9 cellular contexts compared by ENCODE assay signal in genomic region chr3:187739125-187739560, GRCh38. TPM values are rescaled to one million over a fixed set of nuclear protein-coding genes. Genes with fewer than 3 reads are reported as not detected.
DNase-seq lines count a peak whose midpoint lies in the region; ATAC-seq and TF ChIP-seq lines count a peak whose summit lies in the region.
"Had no signal": no experiment of that assay in that cellular context is flagged by ENCODE, and none has a peak within 500 bp of the region (broad histone marks: within the 10 kb centered on the region; RNA-seq: fewer than 3 reads in every experiment).

No MANE protein-coding gene starts in this region.

- no peaks in the 10 kb centered on the region for H3K36me3 ChIP-seq in Peyer's patch

- ATAC-seq in memory B cell (ENCODE audit: low read depth): no peak
- no peak for ATAC-seq in GM18498 (IDR thresholded peaks at IDR 0.05; ENCODE audit: unreplicated experiment)

- peak overlapping the region; percentile 79 for H3K4me3 Mint-ChIP-seq in memory B cell

- H3K4me3 ChIP-seq in Peyer's patch: peak overlapping the region; percentile 52 to 68 (median 58)

- no peak for TF ChIP-seq CTCF in C4-2B (conservative IDR thresholded peaks at IDR 0.05)
- peak in 2 of 6 experiments; percentile 1 to 12 for TF ChIP-seq CTCF in Peyer's patch (IDR thresholded peaks at IDR 0.05)

- DNase-seq in Peyer's patch (peak in 2 of 3 donors; percentile 35 to 70), memory B cell (ENCODE audit: low spot score in 2 of 2) (peak in 1 of 2 donors; percentile 46), substantia nigra (lab: John Stamatoyannopoulos, UW) (peak in 26 of 49 donors; percentile 35 to 87 (median 66)), MV-4-11 (lab: John Stamatoyannopoulos, UW) (no peak), NCI-H510A treated with DMSO at 0.1 percent for 48 hours (lab: John Stamatoyannopoulos, UW) (no peak)
- DNase-seq in central memory CD4-positive, alpha-beta T cell: peak; percentile 28

- no peaks in the 10 kb centered on the region for H3K27me3 Mint-ChIP-seq in memory B cell

- TF ChIP-seq POLR2A in Peyer's patch (IDR thresholded peaks at IDR 0.05): no peak

- no peaks in the 10 kb centered on the region for H3K27me3 ChIP-seq in Peyer's patch

- H3K27ac Mint-ChIP-seq in memory B cell: peak overlapping the region; percentile 57

- H3K36me3 Mint-ChIP-seq in memory B cell: peaks cover 1% of the 10 kb centered on the region

- H3K27ac ChIP-seq in C4-2B (peak overlapping the region; percentile 85), Peyer's patch (peak overlapping the region; percentile 78 to 98 (median 90)), substantia nigra (ENCODE audit: low read depth, low read length, poor library complexity, severe bottlenecking) (peak overlapping the region; percentile 78)

- H3K9me3 ChIP-seq in Peyer's patch: no peaks in the 10 kb centered on the region

- H3K9me3 Mint-ChIP-seq in memory B cell: no peaks in the 10 kb centered on the region

- H3K4me1 Mint-ChIP-seq in memory B cell: peaks cover 36% of the 10 kb centered on the region

- peaks cover 0 to 19% (median 10%) of the 10 kb centered on the region in 4 donors for H3K4me1 ChIP-seq in Peyer's patch

RNA-seq across cellular contexts. Expression of gene BCL6, which starts 6.1 kb away (rescaled TPM):
- total RNA-seq in Peyer's patch: 10 to 100 TPM in 3 of 4 donors, 1 to 10 TPM in 1; 7.4 to 79.2 (median 25.7) TPM

RNA-seq across cellular contexts. Expression of gene RTP2, which starts 36.8 kb away (rescaled TPM):
- not detected for total RNA-seq in Peyer's patch
- total RNA-seq: glomerular endothelial cell had no signal

Comparison
In these comparisons a context has a peak if more than half of its experiments do, and no peak if none do; other contexts are left out.
1. DNase-seq: peak in Peyer's patch (2 of 3), central memory CD4-positive, alpha-beta T cell (single experiment) and substantia nigra (26 of 49); none in MV-4-11 (single experiment) and NCI-H510A treated with DMSO at 0.1 percent for 48 hours (single experiment).
2. Peak in every context shown above with its lines, with median percentiles within 50 percentile points of each other: H3K27ac ChIP-seq.